In genomic region chr3:72413228-72413627, GRCh38 we compare ENCODE assay signal across 17 cellular contexts. TPM values are rescaled to one million over a fixed set of nuclear protein-coding genes. Genes with fewer than 3 reads are reported as not detected.
DNase-seq lines count a peak whose midpoint lies in the region; ATAC-seq and TF ChIP-seq lines count a peak whose summit lies in the region.
"Had no signal": no experiment of that assay in that cellular context is flagged by ENCODE, and none has a peak within 500 bp of the region (broad histone marks: within the 10 kb centered on the region; RNA-seq: fewer than 3 reads in every experiment).

No MANE protein-coding gene starts in this region.

- H3K9me3 Mint-ChIP-seq in stimulated activated memory B cell treated with anti-CD40 and anti-IgM and Interleukin-4, amounts not matched to agents 10 μg/mL and 1 μg/mL and 100 μg/mL, for 72 hours: no peaks in the 10 kb centered on the region
- H3K9me3 Mint-ChIP-seq: dendritic cell treated with granulocyte-macrophage colony-stimulating factor and Interleukin-4, amounts not matched to agents 40 ng/mL and 50 ng/mL, for 4 days had no signal

- peaks cover 32% of the 10 kb centered on the region for H3K4me1 ChIP-seq in RWPE2 (ENCODE audit: insufficient read depth, poor library complexity, severe bottlenecking)
- H3K4me1 ChIP-seq: parathyroid adenoma had no signal

- peaks cover 77% of the 10 kb centered on the region for H3K4me1 Mint-ChIP-seq in stimulated activated memory B cell treated with anti-CD40 and anti-IgM and Interleukin-4, amounts not matched to agents 10 μg/mL and 1 μg/mL and 100 μg/mL, for 72 hours

- peaks cover 7% of the 10 kb centered on the region for H3K36me3 Mint-ChIP-seq in stimulated activated memory B cell treated with anti-CD40 and anti-IgM and Interleukin-4, amounts not matched to agents 10 μg/mL and 1 μg/mL and 100 μg/mL, for 72 hours

- TF ChIP-seq CTCF in RWPE2 (IDR thresholded peaks at IDR 0.05; ENCODE audit: poor library complexity, severe bottlenecking): no peak

- H3K27ac ChIP-seq in RWPE2 (ENCODE audit: poor library complexity, severe bottlenecking): no peak overlapping the region
- H3K27ac ChIP-seq: parathyroid adenoma, RWPE1 had no signal

- H3K4me3 ChIP-seq in RWPE2 (ENCODE audit: severe bottlenecking): no peak overlapping the region
- H3K4me3 ChIP-seq: lung had no signal

- H3K36me3 ChIP-seq in RWPE2 (ENCODE audit: low read depth): no peaks in the 10 kb centered on the region

- H3K27ac Mint-ChIP-seq in stimulated activated memory B cell treated with anti-CD40 and anti-IgM and Interleukin-4, amounts not matched to agents 10 μg/mL and 1 μg/mL and 100 μg/mL, for 72 hours: no peak overlapping the region
- H3K27ac Mint-ChIP-seq: dendritic cell treated with granulocyte-macrophage colony-stimulating factor and Interleukin-4, amounts not matched to agents 40 ng/mL and 50 ng/mL, for 4 days had no signal

- H3K27me3 ChIP-seq in RWPE2 (ENCODE audit: insufficient read depth, poor library complexity, severe bottlenecking): no peaks in the 10 kb centered on the region

- H3K9me3 ChIP-seq in RWPE2 (ENCODE audit: severe bottlenecking): no peaks in the 10 kb centered on the region

- H3K27me3 Mint-ChIP-seq in stimulated activated memory B cell treated with anti-CD40 and anti-IgM and Interleukin-4, amounts not matched to agents 10 μg/mL and 1 μg/mL and 100 μg/mL, for 72 hours: no peaks in the 10 kb centered on the region
- H3K27me3 Mint-ChIP-seq: dendritic cell treated with granulocyte-macrophage colony-stimulating factor and Interleukin-4, amounts not matched to agents 40 ng/mL and 50 ng/mL, for 4 days had no signal

- peak; percentile 67; the same call in 2 of the 3 replicates for ATAC-seq in RWPE2 (ENCODE audit: low read depth)
- ATAC-seq in esophagus mucosa: peak; percentile 35
- no peak for ATAC-seq in stimulated activated memory B cell treated with anti-CD40 and anti-IgM and Interleukin-4, amounts not matched to agents 10 μg/mL and 1 μg/mL and 100 μg/mL, for 72 hours
- ATAC-seq in HG02763 (IDR thresholded peaks at IDR 0.05; ENCODE audit: unreplicated experiment): no peak

- peak; percentile 53 for DNase-seq in ELR (ENCODE audit: low read depth)
- DNase-seq in RWPE2 (ENCODE audit: low spot score): no peak
- DNase-seq in midbrain (lab: John Stamatoyannopoulos, UW): peak; percentile 72
- no peak for DNase-seq in mucosa of gallbladder (ENCODE audit: low spot score)
- no peak for DNase-seq in effector CD8-positive, alpha-beta T cell (lab: John Stamatoyannopoulos, UW)
- DNase-seq: activated effector memory CD4-positive, alpha-beta T cell treated with Interleukin-2 at 50 U/mL for 16 hours; NCI-H1092 treated with DMSO at 0.1 percent for 48 hours; NCI-H446 treated with DMSO at 0.1 percent for 48 hours; stimulated activated CD4-positive, alpha-beta T cell treated with anti-CD3 and anti-CD28 coated beads, Interleukin-2, amount 100 ng/mL, for 24 hours; stimulated activated naive CD4-positive, alpha-beta T cell had no signal

- no peak overlapping the region for H3K4me3 Mint-ChIP-seq in stimulated activated memory B cell treated with anti-CD40 and anti-IgM and Interleukin-4, amounts not matched to agents 10 μg/mL and 1 μg/mL and 100 μg/mL, for 72 hours
- H3K4me3 Mint-ChIP-seq: dendritic cell treated with granulocyte-macrophage colony-stimulating factor and Interleukin-4, amounts not matched to agents 40 ng/mL and 50 ng/mL, for 4 days had no signal

RNA-seq across cellular contexts. Expression of gene RYBP, which starts 33.2 kb away (rescaled TPM):
- total RNA-seq in esophagus mucosa: 9.1 TPM
- 14.3 TPM for total RNA-seq in mucosa of gallbladder

Comparison
In these comparisons a context has a peak if more than half of its experiments do, and no peak if none do; other contexts are left out.
1. DNase-seq: peak in ELR (single experiment) and midbrain (single experiment); none in RWPE2 (single experiment), mucosa of gallbladder (single experiment) and effector CD8-positive, alpha-beta T cell (single experiment).
2. ATAC-seq: peak in RWPE2 (single experiment) and esophagus mucosa (single experiment); none in stimulated activated memory B cell treated with anti-CD40 and anti-IgM and Interleukin-4, amounts not matched to agents 10 μg/mL and 1 μg/mL and 100 μg/mL, for 72 hours (single experiment) and HG02763 (single experiment).